ENCODE assay signal across 17 cellular contexts in genomic region chr13:32254916-32255743, GRCh38.
DNase-seq lines count a peak whose midpoint lies in the region; ATAC-seq and TF ChIP-seq lines count a peak whose summit lies in the region.
"Had no signal": no experiment of that assay in that cellular context is flagged by ENCODE, and none has a peak within 500 bp of the region (broad histone marks: within the 10 kb centered on the region; RNA-seq: fewer than 3 reads in every experiment).

No MANE protein-coding gene starts in this region.

- no peaks in the 10 kb centered on the region for H3K27me3 Mint-ChIP-seq in natural killer cell treated with Interleukin-12 subunit alpha and Interleukin-12 subunit beta and Interleukin-15 and Interleukin-18, amount 100 ng/mL, for 72 hours
- H3K27me3 Mint-ChIP-seq in activated CD8-positive, alpha-beta memory T cell treated with anti-CD3 and anti-CD28 coated beads, Interleukin-2, amount 10 ng/mL, durations not matched to agents 7 days and 5 days: peaks cover 37% of the 10 kb centered on the region
- H3K27me3 Mint-ChIP-seq: activated B cell treated with CpG ODN at 0.5 μM for 24 hours, brain, progenitor cell of endocrine pancreas had no signal

- H3K4me3 ChIP-seq in left lung (peak overlapping the region; percentile 4 to 32), subcutaneous abdominal adipose tissue (ENCODE audit: low read depth in 1 of 5, low read length in 5 of 5) (peak overlapping the region in 3 of 5 donors; percentile 44 to 55 (median 51))
- H3K4me3 ChIP-seq: PC-9 had no signal

- peak; percentile 73 for DNase-seq in DMS53 (lab: John Stamatoyannopoulos, UW)
- no peak for DNase-seq in caudate nucleus (lab: John Stamatoyannopoulos, UW)
- DNase-seq in left lung: no peak
- DNase-seq in activated CD4-positive, alpha-beta T cell treated with anti-CD3 and anti-CD28 coated beads, Interleukin-2, amount 50 U/mL, for 4 hours: no peak
- DNase-seq in activated CD4-positive, alpha-beta T cell treated with anti-CD3 and anti-CD28 coated beads for 4 hours: no peak
- no peak for DNase-seq in natural killer cell treated with Interleukin-12 subunit alpha and Interleukin-12 subunit beta and Interleukin-15 and Interleukin-18, amount 100 ng/mL, for 72 hours (ENCODE audit: low spot score)
- DNase-seq in activated CD8-positive, alpha-beta memory T cell treated with anti-CD3 and anti-CD28 coated beads, Interleukin-2, amount 10 ng/mL, durations not matched to agents 7 days and 5 days: no peak
- DNase-seq: activated B cell treated with CpG ODN at 0.5 μM for 24 hours; activated CD8-positive, alpha-beta memory T cell treated with anti-CD3 and anti-CD28 coated beads, Interleukin-2, amount 50 U/mL, for 48 hours; activated naive CD4-positive, alpha-beta T cell treated with Interleukin-2 at 50 U/mL for 16 hours; GOT3; MV-4-11; PC-9; SW 1271 had no signal

- CTCF ChIA-PET in activated CD8-positive, alpha-beta memory T cell treated with anti-CD3 and anti-CD28 coated beads, Interleukin-2, amount 10 ng/mL, durations not matched to agents 7 days and 5 days (lab: Charles Lee): interaction anchor here (0.8 to 1.0 kb wide), 2 partner anchors 16 to 122 kb away, joined by 3 read pairs; no protein-coding TSS in a partner anchor

- TF ChIP-seq CTCF in left lung (IDR thresholded peaks at IDR 0.05): no peak

- H3K27me3 ChIP-seq in left lung: no peaks in the 10 kb centered on the region
- H3K27me3 ChIP-seq in subcutaneous abdominal adipose tissue (ENCODE audit: control insufficient read depth in 5 of 5, insufficient read depth in 4 of 5, low read length in 5 of 5): no peaks in the 10 kb centered on the region

- no peaks in the 10 kb centered on the region for H3K9me3 ChIP-seq in left lung
- no peaks in the 10 kb centered on the region for H3K9me3 ChIP-seq in subcutaneous abdominal adipose tissue (ENCODE audit: control insufficient read depth in 5 of 5, low read length in 5 of 5)

- no peaks in the 10 kb centered on the region for H3K36me3 Mint-ChIP-seq in natural killer cell treated with Interleukin-12 subunit alpha and Interleukin-12 subunit beta and Interleukin-15 and Interleukin-18, amount 100 ng/mL, for 72 hours
- no peaks in the 10 kb centered on the region for H3K36me3 Mint-ChIP-seq in activated CD8-positive, alpha-beta memory T cell treated with anti-CD3 and anti-CD28 coated beads, Interleukin-2, amount 10 ng/mL, durations not matched to agents 7 days and 5 days

- peak overlapping the region; percentile 13 for H3K27ac ChIP-seq in caudate nucleus (ENCODE audit: low read depth, low read length)
- H3K27ac ChIP-seq in left lung: peak overlapping the region; percentile 74 to 77
- H3K27ac ChIP-seq in subcutaneous abdominal adipose tissue (ENCODE audit: low read depth, low read length): peak overlapping the region; percentile 65
- H3K27ac ChIP-seq: PC-9 had no signal

- peak overlapping the region in 1 of 5 donors; percentile 25 for H3K9ac ChIP-seq in subcutaneous abdominal adipose tissue (ENCODE audit: low read length in 5 of 5)

- H3K9me3 Mint-ChIP-seq in natural killer cell treated with Interleukin-12 subunit alpha and Interleukin-12 subunit beta and Interleukin-15 and Interleukin-18, amount 100 ng/mL, for 72 hours: no peaks in the 10 kb centered on the region
- no peaks in the 10 kb centered on the region for H3K9me3 Mint-ChIP-seq in activated CD8-positive, alpha-beta memory T cell treated with anti-CD3 and anti-CD28 coated beads, Interleukin-2, amount 10 ng/mL, durations not matched to agents 7 days and 5 days (ENCODE audit: low read depth)
- H3K9me3 Mint-ChIP-seq: activated B cell treated with CpG ODN at 0.5 μM for 24 hours, brain had no signal

- H3K4me1 ChIP-seq in left lung (no peaks in the 10 kb centered on the region), subcutaneous abdominal adipose tissue (ENCODE audit: control insufficient read depth in 5 of 5, insufficient read depth in 5 of 5, low read length in 5 of 5) (peaks cover 0 to 18% (median 0%) of the 10 kb centered on the region in 5 donors)

- H3K27ac Mint-ChIP-seq in natural killer cell treated with Interleukin-12 subunit alpha and Interleukin-12 subunit beta and Interleukin-15 and Interleukin-18, amount 100 ng/mL, for 72 hours: no peak overlapping the region
- H3K27ac Mint-ChIP-seq in activated CD8-positive, alpha-beta memory T cell treated with anti-CD3 and anti-CD28 coated beads, Interleukin-2, amount 10 ng/mL, durations not matched to agents 7 days and 5 days: no peak overlapping the region
- H3K27ac Mint-ChIP-seq: activated B cell treated with CpG ODN at 0.5 μM for 24 hours, progenitor cell of endocrine pancreas had no signal

- H3K4me3 Mint-ChIP-seq in natural killer cell treated with Interleukin-12 subunit alpha and Interleukin-12 subunit beta and Interleukin-15 and Interleukin-18, amount 100 ng/mL, for 72 hours: no peak overlapping the region
- no peak overlapping the region for H3K4me3 Mint-ChIP-seq in activated CD8-positive, alpha-beta memory T cell treated with anti-CD3 and anti-CD28 coated beads, Interleukin-2, amount 10 ng/mL, durations not matched to agents 7 days and 5 days
- H3K4me3 Mint-ChIP-seq: activated B cell treated with CpG ODN at 0.5 μM for 24 hours, brain had no signal

- peaks cover 6 to 8% of the 10 kb centered on the region in 2 donors for H3K4me1 Mint-ChIP-seq in natural killer cell treated with Interleukin-12 subunit alpha and Interleukin-12 subunit beta and Interleukin-15 and Interleukin-18, amount 100 ng/mL, for 72 hours (ENCODE audit: low read depth in 2 of 2)
- no peaks in the 10 kb centered on the region for H3K4me1 Mint-ChIP-seq in activated CD8-positive, alpha-beta memory T cell treated with anti-CD3 and anti-CD28 coated beads, Interleukin-2, amount 10 ng/mL, durations not matched to agents 7 days and 5 days
- H3K4me1 Mint-ChIP-seq: activated B cell treated with CpG ODN at 0.5 μM for 24 hours had no signal

- ATAC-seq in left lung: peak; percentile 23
- ATAC-seq in natural killer cell treated with Interleukin-12 subunit alpha and Interleukin-12 subunit beta and Interleukin-15 and Interleukin-18, amount 100 ng/mL, for 72 hours: no peak
- no peak for ATAC-seq in activated CD8-positive, alpha-beta memory T cell treated with anti-CD3 and anti-CD28 coated beads, Interleukin-2, amount 10 ng/mL, durations not matched to agents 7 days and 5 days

- intact Hi-C loops in left lung (cut with DNase I): no loop called here

- H3K36me3 ChIP-seq in left lung: peaks cover 0 to 11% of the 10 kb centered on the region in 2 donors
- H3K36me3 ChIP-seq in subcutaneous abdominal adipose tissue (ENCODE audit: control insufficient read depth in 5 of 5, insufficient read depth in 5 of 5, low read length in 5 of 5): peaks cover 0 to 22% (median 11%) of the 10 kb centered on the region in 5 donors

Comparison
In these comparisons a context has a peak if more than half of its experiments do, and no peak if none do; other contexts are left out.
1. H3K27ac ChIP-seq: peak in every context shown above with its lines; median percentile 76 in left lung; 65 in subcutaneous abdominal adipose tissue; 13 in caudate nucleus.